In genomic region chr17:67366193-67367157, GRCh38 we compare ENCODE assay signal across 1 cellular context.
TF ChIP-seq lines count a peak whose summit lies in the region.

Gene PSMD12 (minus strand): TSS chr17:67366577. CDS start chr17:67366519, 58 bp downstream.

TF ChIP-seq in K562, 482 proteins besides CTCF, POLR2A, EP300 and RAD21 (continued from another document and continues in another):
- TF ChIP-seq, protein P1, sequence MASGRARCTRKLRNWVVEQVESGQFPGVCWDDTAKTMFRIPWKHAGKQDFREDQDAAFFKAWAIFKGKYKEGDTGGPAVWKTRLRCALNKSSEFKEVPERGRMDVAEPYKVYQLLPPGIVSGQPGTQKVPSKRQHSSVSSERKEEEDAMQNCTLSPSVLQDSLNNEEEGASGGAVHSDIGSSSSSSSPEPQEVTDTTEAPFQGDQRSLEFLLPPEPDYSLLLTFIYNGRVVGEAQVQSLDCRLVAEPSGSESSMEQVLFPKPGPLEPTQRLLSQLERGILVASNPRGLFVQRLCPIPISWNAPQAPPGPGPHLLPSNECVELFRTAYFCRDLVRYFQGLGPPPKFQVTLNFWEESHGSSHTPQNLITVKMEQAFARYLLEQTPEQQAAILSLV (tag; IDR thresholded peaks at IDR 0.05) = no peak
- TF ChIP-seq FOXA3 (CRISPR knock-in tag; conservative IDR thresholded peaks at IDR 0.05 in 1 of 2, IDR thresholded peaks at IDR 0.05 in 1 of 2) (peak in 1 of 2 experiments; percentile 65; a peak in 1 of 4 replicates), ILK (tag; IDR thresholded peaks at IDR 0.05; ENCODE audit: borderline replicate concordance, low read depth) (no peak), ZKSCAN1 (IDR thresholded peaks at IDR 0.05; ENCODE audit: low read depth, low read length) (no peak), ATF1 (CRISPR knock-in tag; IDR thresholded peaks at IDR 0.05) (0 out of 2 replicates have a peak, but pooled peaks have one; percentile 11), ATF1 (tag; IDR thresholded peaks at IDR 0.05) (peak; percentile 79), MTA3 (IDR thresholded peaks at IDR 0.05; ENCODE audit: borderline replicate concordance) (peak; percentile 65; the same call in 1 of the 2 replicates), ZSCAN32 (CRISPR knock-in tag; IDR thresholded peaks at IDR 0.05) (no peak), ZNF3 (CRISPR knock-in tag; IDR thresholded peaks at IDR 0.05) (no peak), U2AF1 (optimal IDR thresholded peaks at IDR 0.05; ENCODE audit: low read depth, low read length) (no peak), ATF4 (CRISPR knock-in tag; IDR thresholded peaks at IDR 0.05) (no peak), ZNF57 (CRISPR knock-in tag; IDR thresholded peaks at IDR 0.05) (no peak), NRF1 (conservative IDR thresholded peaks at IDR 0.05 in 1 of 2, IDR thresholded peaks at IDR 0.05 in 1 of 2) (peak; percentile 85 to 88), SMARCB1 (IDR thresholded peaks at IDR 0.05; ENCODE audit: insufficient read length, low read depth) (no peak), COPS2 (conservative IDR thresholded peaks at IDR 0.05) (no peak), ZFP1 (CRISPR knock-in tag; IDR thresholded peaks at IDR 0.05) (no peak), ZNF318 (IDR thresholded peaks at IDR 0.05; ENCODE audit: borderline replicate concordance in 1 of 2, low read depth in 1 of 2) (no peak), NR0B1 (IDR thresholded peaks at IDR 0.05; ENCODE audit: partially characterized antibody) (no peak), PHB (CRISPR knock-in tag; IDR thresholded peaks at IDR 0.05) (no peak), ASH1L (IDR thresholded peaks at IDR 0.05; ENCODE audit: borderline replicate concordance, low read depth, partially characterized antibody) (no peak), ZNF23 (CRISPR knock-in tag; IDR thresholded peaks at IDR 0.05) (no peak), ZNF431 (CRISPR knock-in tag; IDR thresholded peaks at IDR 0.05) (peak; percentile 60), TEAD4 (IDR thresholded peaks at IDR 0.05; ENCODE audit: low read length) (no peak), TEAD4 (CRISPR knock-in tag; IDR thresholded peaks at IDR 0.05; ENCODE audit: borderline replicate concordance) (peak; percentile 84), SP1 (CRISPR knock-in tag; IDR thresholded peaks at IDR 0.05) (peak; percentile 91), E2F1 (CRISPR knock-in tag; IDR thresholded peaks at IDR 0.05) (no peak; the same call in 1 of the 2 replicates), ADNP (tag; IDR thresholded peaks at IDR 0.05) (no peak), POU5F1 (IDR thresholded peaks at IDR 0.05; ENCODE audit: borderline replicate concordance, low read depth, low read length, partially characterized antibody) (no peak), KLF1 (tag; IDR thresholded peaks at IDR 0.05) (peak; percentile 89), KLF10 (CRISPR knock-in tag; IDR thresholded peaks at IDR 0.05) (no peak), HIVEP1 (CRISPR knock-in tag; IDR thresholded peaks at IDR 0.05) (no peak), XRCC4 (IDR thresholded peaks at IDR 0.05; ENCODE audit: extremely low read depth, insufficient read depth, insufficient read length) (no peak), DLX4 (CRISPR knock-in tag; IDR thresholded peaks at IDR 0.05) (no peak), TCFL5 (CRISPR knock-in tag; conservative IDR thresholded peaks at IDR 0.05) (no peak)
- TF ChIP-seq, protein P2, sequence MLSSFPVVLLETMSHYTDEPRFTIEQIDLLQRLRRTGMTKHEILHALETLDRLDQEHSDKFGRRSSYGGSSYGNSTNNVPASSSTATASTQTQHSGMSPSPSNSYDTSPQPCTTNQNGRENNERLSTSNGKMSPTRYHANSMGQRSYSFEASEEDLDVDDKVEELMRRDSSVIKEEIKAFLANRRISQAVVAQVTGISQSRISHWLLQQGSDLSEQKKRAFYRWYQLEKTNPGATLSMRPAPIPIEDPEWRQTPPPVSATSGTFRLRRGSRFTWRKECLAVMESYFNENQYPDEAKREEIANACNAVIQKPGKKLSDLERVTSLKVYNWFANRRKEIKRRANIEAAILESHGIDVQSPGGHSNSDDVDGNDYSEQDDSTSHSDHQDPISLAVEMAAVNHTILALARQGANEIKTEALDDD (IDR thresholded peaks at IDR 0.05) = 0 out of 2 replicates have a peak, but pooled peaks have one; percentile 5
- TF ChIP-seq, protein P3, sequence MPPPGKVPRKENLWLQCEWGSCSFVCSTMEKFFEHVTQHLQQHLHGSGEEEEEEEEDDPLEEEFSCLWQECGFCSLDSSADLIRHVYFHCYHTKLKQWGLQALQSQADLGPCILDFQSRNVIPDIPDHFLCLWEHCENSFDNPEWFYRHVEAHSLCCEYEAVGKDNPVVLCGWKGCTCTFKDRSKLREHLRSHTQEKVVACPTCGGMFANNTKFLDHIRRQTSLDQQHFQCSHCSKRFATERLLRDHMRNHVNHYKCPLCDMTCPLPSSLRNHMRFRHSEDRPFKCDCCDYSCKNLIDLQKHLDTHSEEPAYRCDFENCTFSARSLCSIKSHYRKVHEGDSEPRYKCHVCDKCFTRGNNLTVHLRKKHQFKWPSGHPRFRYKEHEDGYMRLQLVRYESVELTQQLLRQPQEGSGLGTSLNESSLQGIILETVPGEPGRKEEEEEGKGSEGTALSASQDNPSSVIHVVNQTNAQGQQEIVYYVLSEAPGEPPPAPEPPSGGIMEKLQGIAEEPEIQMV (tag; conservative IDR thresholded peaks at IDR 0.05; ENCODE audit: low read depth) = no peak
- TF ChIP-seq, protein P4, sequence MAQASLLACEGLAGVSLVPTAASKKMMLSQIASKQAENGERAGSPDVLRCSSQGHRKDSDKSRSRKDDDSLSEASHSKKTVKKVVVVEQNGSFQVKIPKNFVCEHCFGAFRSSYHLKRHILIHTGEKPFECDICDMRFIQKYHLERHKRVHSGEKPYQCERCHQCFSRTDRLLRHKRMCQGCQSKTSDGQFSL (CRISPR knock-in tag; IDR thresholded peaks at IDR 0.05) = peak; percentile 96
- TF ChIP-seq, protein P4 (tag; IDR thresholded peaks at IDR 0.05) = peak in 1 of 2 experiments; percentile 15; a peak in 1 of 4 replicates
- TF ChIP-seq, protein P5, sequence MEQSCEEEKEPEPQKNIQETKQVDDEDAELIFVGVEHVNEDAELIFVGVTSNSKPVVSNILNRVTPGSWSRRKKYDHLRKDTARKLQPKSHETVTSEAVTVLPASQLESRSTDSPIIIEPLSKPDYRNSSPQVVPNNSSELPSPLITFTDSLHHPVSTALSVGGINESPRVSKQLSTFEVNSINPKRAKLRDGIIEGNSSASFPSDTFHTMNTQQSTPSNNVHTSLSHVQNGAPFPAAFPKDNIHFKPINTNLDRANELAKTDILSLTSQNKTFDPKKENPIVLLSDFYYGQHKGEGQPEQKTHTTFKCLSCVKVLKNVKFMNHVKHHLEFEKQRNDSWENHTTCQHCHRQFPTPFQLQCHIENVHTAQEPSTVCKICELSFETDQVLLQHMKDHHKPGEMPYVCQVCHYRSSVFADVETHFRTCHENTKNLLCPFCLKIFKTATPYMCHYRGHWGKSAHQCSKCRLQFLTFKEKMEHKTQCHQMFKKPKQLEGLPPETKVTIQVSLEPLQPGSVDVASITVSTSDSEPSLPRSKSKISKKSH (CRISPR knock-in tag; IDR thresholded peaks at IDR 0.05) = no peak
